8 cellular contexts compared by ENCODE assay signal in genomic region chr13:86870388-86870966, GRCh38.
DNase-seq lines count a peak whose midpoint lies in the region; ATAC-seq and TF ChIP-seq lines count a peak whose summit lies in the region.

No MANE protein-coding gene starts in this region.

- no peaks in the 10 kb centered on the region for H3K36me3 ChIP-seq in DND-41 (ENCODE audit: insufficient read depth, low read length)
- no peaks in the 10 kb centered on the region for H3K36me3 ChIP-seq in Loucy (ENCODE audit: insufficient read depth, low read length)
- H3K36me3 ChIP-seq in brain microvascular endothelial cell (replicated peaks): no peaks in the 10 kb centered on the region
- no peaks in the 10 kb centered on the region for H3K36me3 ChIP-seq in H7 (replicated peaks; ENCODE audit: control insufficient read depth, insufficient read depth, low read length)

- H3K4me1 ChIP-seq in DND-41 (ENCODE audit: insufficient read depth, low read length): no peaks in the 10 kb centered on the region
- H3K4me1 ChIP-seq in Loucy (ENCODE audit: insufficient read depth, low read length, poor library complexity, severe bottlenecking): no peaks in the 10 kb centered on the region

- H3K27me3 ChIP-seq in DND-41 (ENCODE audit: insufficient read depth, low read length, poor library complexity): no peaks in the 10 kb centered on the region
- no peaks in the 10 kb centered on the region for H3K27me3 ChIP-seq in Loucy (ENCODE audit: insufficient read depth, low read length, poor library complexity, severe bottlenecking)
- H3K27me3 ChIP-seq in brain microvascular endothelial cell (replicated peaks): no peaks in the 10 kb centered on the region
- H3K27me3 ChIP-seq in H7 (ENCODE audit: control insufficient read depth, insufficient read depth, low read length): no peaks in the 10 kb centered on the region

- H3K9me3 ChIP-seq in DND-41 (ENCODE audit: insufficient read depth, low read length, severe bottlenecking) (no peaks in the 10 kb centered on the region), Loucy (ENCODE audit: insufficient read depth, low read depth, low read length) (no peaks in the 10 kb centered on the region)

- H3F3A ChIP-seq in Loucy (ENCODE audit: low read depth): no peaks in the 10 kb centered on the region

- H3K27ac ChIP-seq in DND-41 (ENCODE audit: low read length): no peak overlapping the region
- H3K27ac ChIP-seq in brain microvascular endothelial cell: no peak overlapping the region

- H3K4me2 ChIP-seq in DND-41 (ENCODE audit: insufficient read depth, low read length) (no peak overlapping the region), Loucy (ENCODE audit: low read depth, low read length, poor library complexity, severe bottlenecking) (no peak overlapping the region)

- TF ChIP-seq CTCF in DND-41 (IDR thresholded peaks at IDR 0.05; ENCODE audit: borderline replicate concordance, extremely low read depth, low read length, poor library complexity, severe bottlenecking) (peak; percentile 67), Loucy (conservative IDR thresholded peaks at IDR 0.05; ENCODE audit: low read length) (peak; percentile 75), brain microvascular endothelial cell (IDR thresholded peaks at IDR 0.05; ENCODE audit: low read depth, low read length, missing control alignments) (peak; percentile 51)

- H3K9ac ChIP-seq in DND-41 (ENCODE audit: low read depth, low read length): no peak overlapping the region
- H3K9ac ChIP-seq in Loucy (ENCODE audit: low read depth, low read length, poor library complexity, severe bottlenecking): no peak overlapping the region

- in situ Hi-C loops in brain microvascular endothelial cell (cut with HindIII; ENCODE audit: low pct_ligation_motif_present, low sequenced_read_pairs): no loop called here

- no peaks in the 10 kb centered on the region for H3K79me2 ChIP-seq in DND-41 (ENCODE audit: insufficient read depth, low read length)
- no peaks in the 10 kb centered on the region for H3K79me2 ChIP-seq in Loucy (ENCODE audit: insufficient read depth, low read length)

- H4K20me1 ChIP-seq in DND-41 (ENCODE audit: insufficient read depth, low read length): no peaks in the 10 kb centered on the region
- H4K20me1 ChIP-seq in Loucy (ENCODE audit: insufficient read depth, low read length, poor library complexity, severe bottlenecking): no peaks in the 10 kb centered on the region

- H2AFZ ChIP-seq in DND-41 (ENCODE audit: low read depth, low read length) (no peak overlapping the region), Loucy (ENCODE audit: low read length) (peak overlapping the region; percentile 71; the same call in 1 of the 2 replicates)

- ATAC-seq in DND-41 (ENCODE audit: insufficient read depth, low read depth): no peak
- no peak for ATAC-seq in activated CD4-positive, CD25-positive, alpha-beta regulatory T cell treated with anti-CD3 and anti-CD28 coated beads, Interleukin-2, amount 50 U/mL, for 24 hours

- no peak overlapping the region for H3K4me3 ChIP-seq in DND-41 (ENCODE audit: low read depth in 1 of 2, low read length in 2 of 2)
- H3K4me3 ChIP-seq in Loucy (ENCODE audit: low read length, poor library complexity, severe bottlenecking): no peak overlapping the region
- no peak overlapping the region for H3K4me3 ChIP-seq in brain microvascular endothelial cell (ENCODE audit: low read depth, low read length)
- no peak overlapping the region for H3K4me3 ChIP-seq in H7 (ENCODE audit: insufficient read depth, low read depth, low read length)

- H3K9me2 ChIP-seq in Loucy (replicated peaks; ENCODE audit: low read depth, low read length): no peaks in the 10 kb centered on the region

- DNase-seq in DND-41: no peak
- no peak for DNase-seq in brain microvascular endothelial cell
- peak; percentile 41 for DNase-seq in myocyte (ENCODE audit: low read depth)
- no peak for DNase-seq in H7
- DNase-seq in NCI-H774 (lab: John Stamatoyannopoulos, UW): no peak
- DNase-seq in HK-2 (ENCODE audit: unreplicated experiment): no peak
